In the genomic region with DNA sequence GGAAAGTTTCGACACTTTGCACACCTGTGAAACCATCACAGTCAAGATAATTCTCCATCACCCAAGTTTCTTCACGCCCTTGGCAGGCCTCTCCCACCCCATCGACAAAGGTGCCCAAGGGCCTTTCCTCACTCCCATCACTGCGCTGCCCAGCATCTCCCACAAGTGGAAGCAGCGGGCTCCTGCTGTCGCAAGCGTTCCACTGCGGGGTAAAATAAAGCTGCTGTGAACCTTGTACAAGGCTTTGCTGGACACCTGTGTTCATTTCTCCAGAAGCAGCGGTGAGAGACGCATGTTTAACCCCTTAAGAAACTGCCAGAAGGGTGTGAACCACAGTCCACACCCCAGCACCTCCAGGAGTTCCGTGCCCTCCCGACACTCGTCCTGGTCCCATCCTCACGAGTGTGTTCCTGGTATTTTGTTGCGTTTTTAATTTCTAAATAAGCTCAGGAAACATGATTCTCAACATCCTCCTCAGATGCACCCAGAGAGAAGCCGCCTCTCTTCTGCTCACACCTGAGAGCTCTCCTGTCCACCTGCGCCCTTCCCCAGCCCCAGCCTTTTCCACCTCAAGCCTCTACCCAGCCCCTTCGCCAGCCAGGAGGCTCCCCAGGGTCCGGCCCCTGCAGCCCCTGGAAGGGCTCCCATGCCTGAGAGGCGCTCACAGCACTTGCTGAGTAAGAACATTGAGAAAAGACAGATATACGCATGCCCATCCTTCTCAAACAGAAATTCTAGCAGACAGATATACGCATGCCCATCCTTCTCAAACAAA, we compare ENCODE assay signal across 25 cellular contexts.
"Had no signal": no experiment of that assay in that cellular context is flagged by ENCODE, and none has a peak within 500 bp of the region (broad histone marks: within the 10 kb centered on the region; RNA-seq: fewer than 3 reads in every experiment).

No MANE protein-coding gene starts in this region.

- H3K27me3 ChIP-seq: right lobe of liver had no signal

- H3K9me3 Mint-ChIP-seq: activated CD4-positive, alpha-beta memory T cell treated with anti-CD3 and anti-CD28 coated beads for 36 hours; activated T-cell treated with anti-CD3 and anti-CD28 coated beads, Interleukin-2, amount 50 U/mL, for 4 hours; activated T-helper 17 cell treated with anti-CD3 and anti-CD28 coated beads, Interleukin-2, amount 50 U/mL, for 72 hours; endodermal cell; memory B cell; naive thymus-derived CD8-positive, alpha-beta T cell; neural crest cell; T-helper 1 cell treated with Interleukin-12 subunit alpha and Interleukin-12 subunit beta and Interleukin-4 antibody, amounts not matched to agents 30 μg/mL and 1 μg/mL, for 36 hours had no signal

- H3K4me3 Mint-ChIP-seq: activated CD4-positive, alpha-beta memory T cell treated with anti-CD3 and anti-CD28 coated beads for 36 hours; activated T-cell treated with anti-CD3 and anti-CD28 coated beads, Interleukin-2, amount 50 U/mL, for 4 hours; activated T-helper 17 cell treated with anti-CD3 and anti-CD28 coated beads, Interleukin-2, amount 50 U/mL, for 72 hours; endodermal cell; memory B cell; naive thymus-derived CD8-positive, alpha-beta T cell; neural crest cell; stimulated activated memory B cell treated with anti-CD40 and anti-IgM and Interleukin-4, amounts not matched to agents 10 μg/mL and 1 μg/mL and 100 μg/mL, for 72 hours; T-helper 1 cell treated with Interleukin-12 subunit alpha and Interleukin-12 subunit beta and Interleukin-4 antibody, amounts not matched to agents 30 μg/mL and 1 μg/mL, for 36 hours had no signal

- H2AFZ ChIP-seq: parathyroid adenoma had no signal

- ATAC-seq: activated T-cell treated with anti-CD3 and anti-CD28 coated beads, Interleukin-2, amount 50 U/mL, for 4 hours; activated T-helper 17 cell treated with anti-CD3 and anti-CD28 coated beads, Interleukin-2, amount 50 U/mL, for 72 hours; foreskin keratinocyte; naive thymus-derived CD8-positive, alpha-beta T cell; right lobe of liver; stimulated activated memory B cell treated with anti-CD40 and anti-IgM and Interleukin-4, amounts not matched to agents 10 μg/mL and 1 μg/mL and 100 μg/mL, for 72 hours had no signal

- H3K4me1 Mint-ChIP-seq: activated T-helper 17 cell treated with anti-CD3 and anti-CD28 coated beads, Interleukin-2, amount 50 U/mL, for 72 hours; endodermal cell; memory B cell had no signal

- H3K9me3 ChIP-seq: esophagus muscularis mucosa, heart left ventricle, right lobe of liver, stomach, tibial artery had no signal

- H3K79me2 ChIP-seq: parathyroid adenoma had no signal

- H3K27ac ChIP-seq: esophagus muscularis mucosa, foreskin keratinocyte, heart left ventricle, parathyroid adenoma, right lobe of liver, skin epidermis, stomach, tibial artery, VCaP had no signal

- H3K36me3 ChIP-seq: right lobe of liver had no signal

- H3K4me3 ChIP-seq: esophagus muscularis mucosa, heart left ventricle, right lobe of liver, skin epidermis, stomach, tibial artery had no signal

- H3K27ac Mint-ChIP-seq: activated CD4-positive, alpha-beta memory T cell treated with anti-CD3 and anti-CD28 coated beads for 36 hours; activated T-helper 17 cell treated with anti-CD3 and anti-CD28 coated beads, Interleukin-2, amount 50 U/mL, for 72 hours; endodermal cell; memory B cell; stimulated activated memory B cell treated with anti-CD40 and anti-IgM and Interleukin-4, amounts not matched to agents 10 μg/mL and 1 μg/mL and 100 μg/mL, for 72 hours; T-helper 1 cell treated with Interleukin-12 subunit alpha and Interleukin-12 subunit beta and Interleukin-4 antibody, amounts not matched to agents 30 μg/mL and 1 μg/mL, for 36 hours had no signal

- DNase-seq: activated CD4-positive, alpha-beta memory T cell treated with anti-CD3 and anti-CD28 coated beads for 36 hours; activated CD4-positive, alpha-beta T cell treated with anti-CD3 and anti-CD28 coated beads for 4 hours; activated gamma-delta T cell treated with Interleukin-2 at 50 U/mL for 16 hours; activated naive CD4-positive, alpha-beta T cell treated with anti-CD3 and anti-CD28 coated beads, Interleukin-2, amount 50 U/mL, for 16 hours; activated T-cell treated with anti-CD3 and anti-CD28 coated beads, Interleukin-2, amount 50 U/mL, for 4 hours; amniotic stem cell; endodermal cell; foreskin keratinocyte; naive thymus-derived CD8-positive, alpha-beta T cell; nucleus accumbens; right lobe of liver; stimulated activated CD4-positive, alpha-beta T cell treated with anti-CD3 and anti-CD28 coated beads, Interleukin-4, amount 100 ng/mL, for 24 hours; stomach; T-helper 9 cell; tibial artery had no signal

- H3K4me1 ChIP-seq: foreskin keratinocyte, parathyroid adenoma, right lobe of liver had no signal
